Comparison of ENCODE assay signal across 12 cellular contexts in genomic region chr19:45922281-45922680, GRCh38. TPM values are rescaled to one million over a fixed set of nuclear protein-coding genes. Genes with fewer than 3 reads are reported as not detected.
DNase-seq lines count a peak whose midpoint lies in the region; ATAC-seq and TF ChIP-seq lines count a peak whose summit lies in the region.
"Had no signal": no experiment of that assay in that cellular context is flagged by ENCODE, and none has a peak within 500 bp of the region (broad histone marks: within the 10 kb centered on the region; RNA-seq: fewer than 3 reads in every experiment).

No MANE protein-coding gene starts in this region.

- no TSS peak for BruUV-seq in Caco-2 (replicated peaks; lab: Mats Ljungman, UMichigan)

- H3K27ac Mint-ChIP-seq in Caco-2 (ENCODE audit: unreplicated experiment) = no peak overlapping the region

- H3K36me3 ChIP-seq in Caco-2 (ENCODE audit: control insufficient read depth, insufficient read depth, low read length) = no peaks in the 10 kb centered on the region

- H3K27me3 Mint-ChIP-seq in Caco-2 (ENCODE audit: insufficient read depth, unreplicated experiment) = no peaks in the 10 kb centered on the region

- H3K4me1 Mint-ChIP-seq in Caco-2 (ENCODE audit: low read depth, unreplicated experiment) = peaks cover 11% of the 10 kb centered on the region

- H3K9me3 ChIP-seq in Caco-2 = no peaks in the 10 kb centered on the region
- H3K9me3 ChIP-seq: testis had no signal

- intact Hi-C loops in Caco-2 (cut with micrococcal nuclease; ENCODE audit: unreplicated experiment) = no loop called here

- TF ChIP-seq CTCF in Caco-2 (IDR thresholded peaks at IDR 0.05; ENCODE audit: insufficient read depth in 1 of 2, low read depth in 1 of 2, low read length in 1 of 2, severe bottlenecking in 1 of 2, unreplicated experiment in 1 of 2) (peak; percentile 23 to 27), GM20000 (IDR thresholded peaks at IDR 0.05; ENCODE audit: extremely low read depth, missing control alignments) (peak; percentile 2)

- no peak overlapping the region for H3K4me3 Mint-ChIP-seq in Caco-2 (ENCODE audit: unreplicated experiment)
- H3K4me3 Mint-ChIP-seq: naive thymus-derived CD4-positive, alpha-beta T cell had no signal

- peaks cover 7% of the 10 kb centered on the region for H3K4me1 ChIP-seq in Caco-2
- H3K4me1 ChIP-seq: testis had no signal

- no peak overlapping the region for H3K4me3 ChIP-seq in Caco-2 (ENCODE audit: low read depth, low read length)
- H3K4me3 ChIP-seq: testis had no signal

- 0 out of 3 replicates have a peak, but pooled peaks have one; percentile 40 for ATAC-seq in SK-N-SH treated with all-trans-retinoic acid at 6 μM for 48 hours
- ATAC-seq: naive thymus-derived CD4-positive, alpha-beta T cell had no signal

- DNase-seq in Caco-2 = peak in 1 of 2 experiments; percentile 39
- no peak for DNase-seq in GM20000 (ENCODE audit: low spot score)
- DNase-seq in iPS-NIHi11 (ENCODE audit: low spot score) = peak; percentile 43
- no peak for DNase-seq in NCI-H1417 (lab: John Stamatoyannopoulos, UW)
- DNase-seq in stimulated activated CD4-positive, alpha-beta T cell treated with anti-CD3 and anti-CD28 coated beads, Interleukin-4, amount 100 ng/mL, for 24 hours = no peak
- DNase-seq in HK-2 (ENCODE audit: unreplicated experiment) = no peak
- DNase-seq in Kasumi-1 (lab: John Stamatoyannopoulos, UW) = no peak
- DNase-seq: naive thymus-derived CD4-positive, alpha-beta T cell; NCI-H1417 treated with DMSO at 0.1 percent for 48 hours; stimulated activated CD4-positive, alpha-beta T cell treated with anti-CD3 and anti-CD28 coated beads, Interleukin-2, amount 100 ng/mL, for 24 hours; testis had no signal

- no peaks in the 10 kb centered on the region for H3K27me3 ChIP-seq in Caco-2 (replicated peaks; ENCODE audit: control insufficient read depth, insufficient read depth, low read length)
- H3K27me3 ChIP-seq: testis had no signal

- H3K36me3 Mint-ChIP-seq in Caco-2 (ENCODE audit: insufficient read depth, unreplicated experiment) = peaks cover 12% of the 10 kb centered on the region
- H3K36me3 Mint-ChIP-seq: naive thymus-derived CD4-positive, alpha-beta T cell had no signal

- POLR2A ChIA-PET in Caco-2 (lab: Charles Lee) = no interaction called here

- no peaks in the 10 kb centered on the region for H3K9me3 Mint-ChIP-seq in Caco-2 (ENCODE audit: unreplicated experiment)

- CTCF ChIA-PET in Caco-2 (lab: Charles Lee) = no interaction called here

TF ChIP-seq in SK-N-SH treated with all-trans-retinoic acid at 6 μM for 48 hours, 23 proteins besides CTCF, POLR2A, EP300 and RAD21:
- TF ChIP-seq ARNTL (CRISPR knock-in tag; IDR thresholded peaks at IDR 0.05; ENCODE audit: borderline replicate concordance, low read depth) (no peak), BACH2 (CRISPR knock-in tag; IDR thresholded peaks at IDR 0.05; ENCODE audit: borderline replicate concordance) (no peak), GLIS3 (CRISPR knock-in tag; IDR thresholded peaks at IDR 0.05) (no peak), POU6F1 (CRISPR knock-in tag; IDR thresholded peaks at IDR 0.05; ENCODE audit: borderline replicate concordance, low read depth) (no peak), OSR1 (CRISPR knock-in tag; IDR thresholded peaks at IDR 0.05) (no peak), ZFP3 (CRISPR knock-in tag; IDR thresholded peaks at IDR 0.05) (no peak), TOX (CRISPR knock-in tag; IDR thresholded peaks at IDR 0.05; ENCODE audit: borderline replicate concordance) (no peak), ZC3H10 (CRISPR knock-in tag; IDR thresholded peaks at IDR 0.05) (no peak), ZNF70 (CRISPR knock-in tag; IDR thresholded peaks at IDR 0.05) (no peak), ZNF565 (CRISPR knock-in tag; conservative IDR thresholded peaks at IDR 0.05; ENCODE audit: low read depth) (no peak), PPARA (CRISPR knock-in tag; IDR thresholded peaks at IDR 0.05; ENCODE audit: borderline replicate concordance) (no peak), TCF4 (CRISPR knock-in tag; IDR thresholded peaks at IDR 0.05; ENCODE audit: borderline replicate concordance) (no peak), ESRRG (CRISPR knock-in tag; IDR thresholded peaks at IDR 0.05) (no peak), ZFP30 (CRISPR knock-in tag; IDR thresholded peaks at IDR 0.05) (no peak), CREB5 (CRISPR knock-in tag; IDR thresholded peaks at IDR 0.05; ENCODE audit: low read depth) (no peak)
- TF ChIP-seq, protein P1, sequence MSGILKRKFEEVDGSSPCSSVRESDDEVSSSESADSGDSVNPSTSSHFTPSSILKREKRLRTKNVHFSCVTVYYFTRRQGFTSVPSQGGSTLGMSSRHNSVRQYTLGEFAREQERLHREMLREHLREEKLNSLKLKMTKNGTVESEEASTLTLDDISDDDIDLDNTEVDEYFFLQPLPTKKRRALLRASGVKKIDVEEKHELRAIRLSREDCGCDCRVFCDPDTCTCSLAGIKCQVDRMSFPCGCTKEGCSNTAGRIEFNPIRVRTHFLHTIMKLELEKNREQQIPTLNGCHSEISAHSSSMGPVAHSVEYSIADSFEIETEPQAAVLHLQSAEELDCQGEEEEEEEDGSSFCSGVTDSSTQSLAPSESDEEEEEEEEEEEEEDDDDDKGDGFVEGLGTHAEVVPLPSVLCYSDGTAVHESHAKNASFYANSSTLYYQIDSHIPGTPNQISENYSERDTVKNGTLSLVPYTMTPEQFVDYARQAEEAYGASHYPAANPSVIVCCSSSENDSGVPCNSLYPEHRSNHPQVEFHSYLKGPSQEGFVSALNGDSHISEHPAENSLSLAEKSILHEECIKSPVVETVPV (CRISPR knock-in tag; IDR thresholded peaks at IDR 0.05) = no peak
TF ChIP-seq in SK-N-SH treated with all-trans-retinoic acid at 6 μM for 48 hours: peak in this region for 0.

RNA-seq across cellular contexts. Expression of gene NANOS2, which starts 7.7 kb away (rescaled TPM):
- total RNA-seq in Caco-2 (2022) = not detected in 2 replicates
- total RNA-seq: naive thymus-derived CD4-positive, alpha-beta T cell had no signal

RNA-seq across cellular contexts. Expression of gene MYPOP, which starts 19.9 kb away (rescaled TPM):
- total RNA-seq in Caco-2 (2022) = 15.8 and 18.1 TPM in 2 replicates

RNA-seq across cellular contexts. Expression of gene IRF2BP1, which starts 36.3 kb away (rescaled TPM):
- total RNA-seq in Caco-2 (2022) = 27.6 and 29.2 TPM in 2 replicates

RNA-seq across cellular contexts. Expression of gene NOVA2, which starts 51.4 kb away (rescaled TPM):
- total RNA-seq in Caco-2 (2022) = 0.05 TPM in 1 of 2 replicates, not detected in the other

RNA-seq across cellular contexts. Expression of gene FOXA3, which starts 58.2 kb away (rescaled TPM):
- total RNA-seq in Caco-2 (2022) = 15.3 and 19.0 TPM in 2 replicates
- total RNA-seq: naive thymus-derived CD4-positive, alpha-beta T cell had no signal
